Comparison of ENCODE assay signal across 19 cellular contexts in genomic region chr18:26004827-26005226, GRCh38.
"Had no signal": no experiment of that assay in that cellular context is flagged by ENCODE, and none has a peak within 500 bp of the region (broad histone marks: within the 10 kb centered on the region; RNA-seq: fewer than 3 reads in every experiment).

No MANE protein-coding gene starts in this region.

- H3K27me3 ChIP-seq: body of pancreas, gastroesophageal sphincter, thyroid gland had no signal

- H3K4me1 ChIP-seq: body of pancreas, gastroesophageal sphincter, thyroid gland had no signal

- DNase-seq: activated CD4-positive, alpha-beta T cell treated with anti-CD3 and anti-CD28 coated beads, Interleukin-2, amount 10 ng/mL, durations not matched to agents 24 days and 14 days; activated naive CD8-positive, alpha-beta T cell treated with anti-CD3 and anti-CD28 coated beads for 36 hours; amygdala; body of pancreas; caudate nucleus; mammary epithelial cell; natural killer cell; retina; stimulated activated CD4-positive, alpha-beta T cell treated with anti-CD3 and anti-CD28 coated beads, Interleukin-2, amount 100 ng/mL, for 48 hours; thyroid gland had no signal

- H3K36me3 Mint-ChIP-seq: WTC11 had no signal

- H3K27ac Mint-ChIP-seq: activated CD4-positive, alpha-beta T cell treated with anti-CD3 and anti-CD28 coated beads, Interleukin-2, amount 10 ng/mL, durations not matched to agents 24 days and 14 days; activated naive CD8-positive, alpha-beta T cell treated with anti-CD3 and anti-CD28 coated beads for 36 hours; activated T-helper 1 cell treated with anti-CD3 and anti-CD28 coated beads, Interleukin-12 subunit alpha, Interleukin-12 subunit beta, Interleukin-2, Interleukin-4 antibody, amounts not matched to agents 30 ng/mL and 10 ng/mL and 1 ng/mL, durations not matched to agents 14 hours and 24 hours and 36 hours; natural killer cell; stimulated activated memory B cell treated with anti-CD40 and anti-IgM and Interleukin-4, amounts not matched to agents 10 μg/mL and 1 μg/mL and 100 μg/mL, for 72 hours; WTC11 had no signal

- H3K4me3 ChIP-seq: body of pancreas, gastroesophageal sphincter, thyroid gland had no signal

- H3K4me3 Mint-ChIP-seq: activated CD4-positive, alpha-beta T cell treated with anti-CD3 and anti-CD28 coated beads, Interleukin-2, amount 10 ng/mL, durations not matched to agents 24 days and 14 days; activated naive CD8-positive, alpha-beta T cell treated with anti-CD3 and anti-CD28 coated beads for 36 hours; activated T-helper 1 cell treated with anti-CD3 and anti-CD28 coated beads, Interleukin-12 subunit alpha, Interleukin-12 subunit beta, Interleukin-2, Interleukin-4 antibody, amounts not matched to agents 30 ng/mL and 10 ng/mL and 1 ng/mL, durations not matched to agents 14 hours and 24 hours and 36 hours; natural killer cell; stimulated activated memory B cell treated with anti-CD40 and anti-IgM and Interleukin-4, amounts not matched to agents 10 μg/mL and 1 μg/mL and 100 μg/mL, for 72 hours; WTC11 had no signal

- FAIRE-seq: colon, islet of Langerhans, TTC549, urothelium cell line had no signal

- H3K9me3 Mint-ChIP-seq: activated CD4-positive, alpha-beta T cell treated with anti-CD3 and anti-CD28 coated beads, Interleukin-2, amount 10 ng/mL, durations not matched to agents 24 days and 14 days; activated naive CD8-positive, alpha-beta T cell treated with anti-CD3 and anti-CD28 coated beads for 36 hours; activated T-helper 1 cell treated with anti-CD3 and anti-CD28 coated beads, Interleukin-12 subunit alpha, Interleukin-12 subunit beta, Interleukin-2, Interleukin-4 antibody, amounts not matched to agents 30 ng/mL and 10 ng/mL and 1 ng/mL, durations not matched to agents 14 hours and 24 hours and 36 hours; natural killer cell; stimulated activated memory B cell treated with anti-CD40 and anti-IgM and Interleukin-4, amounts not matched to agents 10 μg/mL and 1 μg/mL and 100 μg/mL, for 72 hours; WTC11 had no signal

- H3K36me3 ChIP-seq: gastroesophageal sphincter, thyroid gland had no signal

- H3K27ac ChIP-seq: body of pancreas, gastroesophageal sphincter, thyroid gland had no signal

- ATAC-seq: body of pancreas; gastroesophageal sphincter; left lobe of liver; natural killer cell; stimulated activated memory B cell treated with anti-CD40 and anti-IgM and Interleukin-4, amounts not matched to agents 10 μg/mL and 1 μg/mL and 100 μg/mL, for 72 hours; WTC11 had no signal

- H3K9me3 ChIP-seq: body of pancreas, gastroesophageal sphincter, thyroid gland had no signal

- H3K27me3 Mint-ChIP-seq: activated naive CD8-positive, alpha-beta T cell treated with anti-CD3 and anti-CD28 coated beads for 36 hours; stimulated activated memory B cell treated with anti-CD40 and anti-IgM and Interleukin-4, amounts not matched to agents 10 μg/mL and 1 μg/mL and 100 μg/mL, for 72 hours had no signal

- H3K4me1 Mint-ChIP-seq: activated CD4-positive, alpha-beta T cell treated with anti-CD3 and anti-CD28 coated beads, Interleukin-2, amount 10 ng/mL, durations not matched to agents 24 days and 14 days; activated naive CD8-positive, alpha-beta T cell treated with anti-CD3 and anti-CD28 coated beads for 36 hours; natural killer cell; stimulated activated memory B cell treated with anti-CD40 and anti-IgM and Interleukin-4, amounts not matched to agents 10 μg/mL and 1 μg/mL and 100 μg/mL, for 72 hours had no signal
